37 cellular contexts compared by ENCODE assay signal in genomic region chr19:16749326-16749725, GRCh38. TPM values are rescaled to one million over a fixed set of nuclear protein-coding genes. Genes with fewer than 3 reads are reported as not detected.
"Had no signal": no experiment of that assay in that cellular context is flagged by ENCODE, and none has a peak within 500 bp of the region (broad histone marks: within the 10 kb centered on the region; RNA-seq: fewer than 3 reads in every experiment).

No MANE protein-coding gene starts in this region.

- DNase-seq: Karpas-422, Kasumi-1, MG63, MM.1S, MV-4-11, NCI-H1048, NCI-H1092, NCI-H1092 treated with DMSO at 0.1 percent for 48 hours, NCI-H1105, NCI-H1105 treated with DMSO at 0.1 percent for 48 hours, NCI-H1417, NCI-H1417 treated with DMSO at 0.1 percent for 48 hours, NCI-H1436, NCI-H1436 treated with DMSO at 0.1 percent for 48 hours, NCI-H146, NCI-H1694, NCI-H1694 treated with DMSO at 0.1 percent for 48 hours, NCI-H187, NCI-H187 treated with DMSO at 0.1 percent for 48 hours, NCI-H1930, NCI-H2029, NCI-H2029 treated with DMSO at 0.1 percent for 48 hours, NCI-H2081, NCI-H2081 treated with DMSO at 0.1 percent for 48 hours, NCI-H2107, NCI-H2171, NCI-H2171 treated with DMSO at 0.1 percent for 48 hours, NCI-H2227 treated with DMSO at 0.1 percent for 48 hours, NCI-H226, NCI-H345, NCI-H446, NCI-H446 treated with DMSO at 0.1 percent for 48 hours, NCI-H510A, NCI-H510A treated with DMSO at 0.1 percent for 48 hours, NCI-H524 had no signal

- H3K4me3 ChIP-seq: MG63 had no signal

- H3K36me3 ChIP-seq: MG63 had no signal

RNA-seq across cellular contexts. Expression of gene NWD1, which starts 29.7 kb away (rescaled TPM):
- total RNA-seq: LHCN-M2, M059J had no signal
